25 cellular contexts compared by ENCODE assay signal in genomic region chr20:22506827-22507226, GRCh38.
A peak's percentile ranks its signal among the peaks of the same experiment; 100 is the strongest.
DNase-seq lines count a peak whose midpoint lies in the region; ATAC-seq, FAIRE-seq and TF ChIP-seq lines count a peak whose summit lies in the region.
"Had no signal": no experiment of that assay in that cellular context is flagged by ENCODE, and none has a peak within 500 bp of the region (broad histone marks: within the 10 kb centered on the region; RNA-seq: fewer than 3 reads in every experiment).

No MANE protein-coding gene starts in this region.

- TF ChIP-seq CTCF in bronchial epithelial cell (IDR thresholded peaks at IDR 0.05; ENCODE audit: insufficient read depth, low read length, severe bottlenecking): no peak
- no peak for TF ChIP-seq CTCF in esophagus muscularis mucosa (IDR thresholded peaks at IDR 0.05)
- no peak for TF ChIP-seq CTCF in right lobe of liver (IDR thresholded peaks at IDR 0.05)

- no peak for DNase-seq in bronchial epithelial cell (ENCODE audit: low read depth)
- DNase-seq in esophagus muscularis mucosa (ENCODE audit: extremely low spot score): peak; percentile 45
- no peak for DNase-seq in right lobe of liver
- no peak for DNase-seq in NCI-H82 (lab: John Stamatoyannopoulos, UW)
- DNase-seq: 8988T; ACHN; BE2C; C1 segment of cervical spinal cord; CD4-positive, alpha-beta memory T cell; CD4-positive, CD25-positive, alpha-beta regulatory T cell; CD8-positive, alpha-beta memory T cell; COR-L47; DMS 273 treated with DMSO at 0.1 percent for 48 hours; DMS153; DMS79; DND-41; EL; GDM1 had no signal

- H3K4me3 ChIP-seq in bronchial epithelial cell (ENCODE audit: low read depth, low read length): no peak overlapping the region
- H3K4me3 ChIP-seq in esophagus muscularis mucosa: no peak overlapping the region
- no peak overlapping the region for H3K4me3 ChIP-seq in right lobe of liver
- H3K4me3 ChIP-seq: BLaER1, GM12878 had no signal

- H3K4me1 ChIP-seq in esophagus muscularis mucosa (no peaks in the 10 kb centered on the region), right lobe of liver (peaks cover 0 to 27% (median 12%) of the 10 kb centered on the region in 4 donors)
- H3K4me1 ChIP-seq: BE2C, BLaER1 had no signal

- ATAC-seq in right lobe of liver (no peak), GM18868 (IDR thresholded peaks at IDR 0.05; ENCODE audit: unreplicated experiment) (no peak)
- ATAC-seq: GM12878 had no signal

- intact Hi-C loops in esophagus muscularis mucosa (cut with DNase I) (no loop called here), right lobe of liver (cut with DNase I) (no loop called here)

- peak; percentile 18 for FAIRE-seq in bronchial epithelial cell (lab: Jason Lieb, UNC)
- FAIRE-seq: A204.1, GM12878, GM12892, GM18507, GM19239 had no signal

- H3K9me3 ChIP-seq in esophagus muscularis mucosa (no peaks in the 10 kb centered on the region), right lobe of liver (no peaks in the 10 kb centered on the region)
- H3K9me3 ChIP-seq: BE2C, BLaER1 had no signal

- H3K36me3 ChIP-seq in bronchial epithelial cell (ENCODE audit: control insufficient read depth, insufficient read depth, low read length): no peaks in the 10 kb centered on the region
- no peaks in the 10 kb centered on the region for H3K36me3 ChIP-seq in esophagus muscularis mucosa
- no peaks in the 10 kb centered on the region for H3K36me3 ChIP-seq in right lobe of liver
- H3K36me3 ChIP-seq: BE2C, BLaER1 had no signal

- no peak for TF ChIP-seq EP300 in esophagus muscularis mucosa (IDR thresholded peaks at IDR 0.05)

- no peak for TF ChIP-seq POLR2A in esophagus muscularis mucosa (IDR thresholded peaks at IDR 0.05; ENCODE audit: low read depth)
- no peak for TF ChIP-seq POLR2A in right lobe of liver (IDR thresholded peaks at IDR 0.05)

- H3K27me3 ChIP-seq in bronchial epithelial cell (ENCODE audit: control insufficient read depth, insufficient read depth, low read length) (no peaks in the 10 kb centered on the region), esophagus muscularis mucosa (peaks cover 0 to 31% (median 0%) of the 10 kb centered on the region in 4 donors), right lobe of liver (no peaks in the 10 kb centered on the region)
- H3K27me3 ChIP-seq: BE2C, BLaER1 had no signal

- no peak overlapping the region for H3K27ac ChIP-seq in esophagus muscularis mucosa (replicated peaks in 1 of 4)
- peak overlapping the region; percentile 20 to 88 (median 66) for H3K27ac ChIP-seq in right lobe of liver
- H3K27ac ChIP-seq: BLaER1 had no signal

- WGBS in esophagus muscularis mucosa: 78% methylated on average over 4 of the region's 4 CpGs
- WGBS in right lobe of liver (ENCODE audit: insufficient coverage, low coverage, low lambda C conversion rate, missing lambda C conversion rate): 41% methylated on average over 4 of the region's 4 CpGs

Comparison
In these comparisons a context has a peak if more than half of its experiments do, and no peak if none do; other contexts are left out.
1. H3K27ac ChIP-seq: peak in right lobe of liver (3 of 3); none in esophagus muscularis mucosa (0 of 4).